ENCODE assay signal across 1 cellular context in the genomic region with DNA sequence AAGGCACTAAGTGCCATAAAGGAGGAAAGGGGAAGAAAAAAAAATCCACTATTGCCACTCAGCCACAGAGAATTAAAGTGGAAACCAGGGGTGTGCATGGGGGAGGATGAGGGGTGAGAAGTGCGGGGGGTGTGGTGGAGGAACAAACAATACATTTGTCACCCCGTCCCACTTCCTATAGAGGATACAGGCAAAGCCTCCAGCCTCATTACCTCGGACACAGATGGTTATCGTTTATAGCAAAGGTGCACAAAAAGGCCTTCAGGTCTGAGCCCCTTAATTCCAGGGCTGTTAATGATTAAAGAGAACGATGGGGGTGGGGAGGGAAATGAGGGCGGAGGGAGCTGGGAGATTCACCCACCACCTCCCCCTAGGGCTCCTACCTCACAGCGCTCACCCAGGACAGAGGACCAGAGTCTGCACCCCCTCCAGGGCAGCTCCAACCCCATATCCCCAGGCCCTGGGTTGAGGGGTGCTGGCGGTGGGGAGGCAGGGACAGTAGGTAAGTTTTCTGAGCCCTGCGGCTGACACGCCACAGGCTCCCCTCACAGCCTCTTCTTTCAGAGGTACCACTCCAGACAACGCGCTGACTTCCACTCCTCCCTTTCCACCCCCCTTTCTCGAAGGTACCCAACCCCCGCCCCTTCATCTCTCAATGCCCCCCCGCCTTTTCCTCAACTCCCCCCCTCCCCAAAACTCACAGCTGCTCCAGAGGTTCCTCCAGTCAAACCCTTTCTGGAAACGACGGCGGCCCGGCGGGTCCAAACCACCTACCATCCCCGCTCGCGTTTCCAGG.
TF ChIP-seq lines count a peak whose summit lies in the region.

No MANE protein-coding gene starts in this region.

TF ChIP-seq in IMR-90, 13 proteins besides CTCF, POLR2A, EP300 and RAD21:
- TF ChIP-seq SMC3 (IDR thresholded peaks at IDR 0.05; ENCODE audit: low read depth, low read length) (no peak; the same call in 1 of the 2 replicates), RFX5 (IDR thresholded peaks at IDR 0.05; ENCODE audit: low read depth, low read length) (no peak), MXI1 (IDR thresholded peaks at IDR 0.05; ENCODE audit: borderline replicate concordance, low read depth, low read length) (no peak), CEBPB (IDR thresholded peaks at IDR 0.05; ENCODE audit: low read depth, low read length) (no peak), FOS (IDR thresholded peaks at IDR 0.05; ENCODE audit: low read depth, low read length) (no peak), BHLHE40 (IDR thresholded peaks at IDR 0.05; ENCODE audit: low read depth, low read length) (no peak), RCOR1 (IDR thresholded peaks at IDR 0.05; ENCODE audit: insufficient replicate concordance, low read length) (no peak)
- TF ChIP-seq, protein P1, sequence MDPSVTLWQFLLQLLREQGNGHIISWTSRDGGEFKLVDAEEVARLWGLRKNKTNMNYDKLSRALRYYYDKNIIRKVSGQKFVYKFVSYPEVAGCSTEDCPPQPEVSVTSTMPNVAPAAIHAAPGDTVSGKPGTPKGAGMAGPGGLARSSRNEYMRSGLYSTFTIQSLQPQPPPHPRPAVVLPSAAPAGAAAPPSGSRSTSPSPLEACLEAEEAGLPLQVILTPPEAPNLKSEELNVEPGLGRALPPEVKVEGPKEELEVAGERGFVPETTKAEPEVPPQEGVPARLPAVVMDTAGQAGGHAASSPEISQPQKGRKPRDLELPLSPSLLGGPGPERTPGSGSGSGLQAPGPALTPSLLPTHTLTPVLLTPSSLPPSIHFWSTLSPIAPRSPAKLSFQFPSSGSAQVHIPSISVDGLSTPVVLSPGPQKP (IDR thresholded peaks at IDR 0.05; ENCODE audit: borderline replicate concordance, low read depth, low read length) = no peak
- TF ChIP-seq, protein P2, sequence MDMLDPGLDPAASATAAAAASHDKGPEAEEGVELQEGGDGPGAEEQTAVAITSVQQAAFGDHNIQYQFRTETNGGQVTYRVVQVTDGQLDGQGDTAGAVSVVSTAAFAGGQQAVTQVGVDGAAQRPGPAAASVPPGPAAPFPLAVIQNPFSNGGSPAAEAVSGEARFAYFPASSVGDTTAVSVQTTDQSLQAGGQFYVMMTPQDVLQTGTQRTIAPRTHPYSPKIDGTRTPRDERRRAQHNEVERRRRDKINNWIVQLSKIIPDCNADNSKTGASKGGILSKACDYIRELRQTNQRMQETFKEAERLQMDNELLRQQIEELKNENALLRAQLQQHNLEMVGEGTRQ (IDR thresholded peaks at IDR 0.05; ENCODE audit: low read depth, low read length) = no peak
